In the genomic region with DNA sequence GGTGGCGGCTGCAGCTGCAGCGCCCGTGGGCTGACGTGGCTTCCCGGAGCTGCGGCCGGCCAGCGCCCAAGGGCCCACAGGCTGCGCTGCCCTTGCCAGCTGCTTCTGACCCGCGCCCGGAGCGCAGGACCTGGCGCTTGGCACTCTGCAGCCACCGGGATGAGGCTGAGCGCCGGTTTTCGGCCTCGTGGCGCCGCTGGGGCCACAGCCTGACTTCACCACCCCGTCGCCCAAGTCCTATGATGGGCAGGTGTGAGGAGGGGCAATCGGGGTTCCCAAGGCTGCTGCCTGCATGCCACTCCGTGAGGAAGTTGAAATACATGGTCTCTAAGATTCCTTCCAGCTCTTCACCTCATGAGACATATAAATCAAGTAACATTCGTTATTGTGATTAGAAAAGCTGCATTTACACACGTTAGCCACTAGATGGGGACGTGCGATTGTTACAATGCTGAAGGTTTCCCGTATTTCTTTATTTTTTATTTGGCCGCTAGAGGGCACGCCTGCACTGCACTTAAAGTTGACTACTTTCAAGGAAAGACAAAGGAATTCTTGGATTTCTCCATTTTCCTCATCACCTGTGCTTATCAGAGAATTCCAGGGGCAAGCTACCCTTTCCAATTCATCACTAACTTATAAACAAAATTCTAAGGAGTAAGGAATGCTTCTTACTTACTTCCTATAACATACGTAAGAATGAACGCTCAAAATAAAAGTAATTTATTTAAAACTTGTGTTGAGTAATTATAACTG, we compare ENCODE assay signal across 8 cellular contexts. TPM values are rescaled to one million over a fixed set of nuclear protein-coding genes. Genes with fewer than 3 reads are reported as not detected.
DNase-seq lines count a peak whose midpoint lies in the region; TF ChIP-seq lines count a peak whose summit lies in the region.
"Not testable (repeated sequence)": the region's sequence is repeated elsewhere in the genome, so short reads cannot be mapped to it uniquely, and the experiment has no call there.

No MANE protein-coding gene starts in this region.

- H3K36me3 ChIP-seq in parathyroid adenoma (ENCODE audit: control insufficient read depth, insufficient read depth, low read length) = not testable (repeated sequence)

- not testable (repeated sequence) for H3K9ac ChIP-seq in parathyroid adenoma

- H3K79me2 ChIP-seq in parathyroid adenoma = not testable (repeated sequence)

- H3K36me3 Mint-ChIP-seq in type B pancreatic cell = not testable (repeated sequence)

- H3K4me2 ChIP-seq in parathyroid adenoma (ENCODE audit: low read length) = peak overlapping the region; percentile 91

- peak overlapping the region; percentile 87 for H2AFZ ChIP-seq in parathyroid adenoma

- TF ChIP-seq CTCF in choroid plexus epithelial cell (conservative IDR thresholded peaks at IDR 0.05; ENCODE audit: low read depth, low read length) = peak; percentile 68
- peak; percentile 92 for TF ChIP-seq CTCF in parathyroid adenoma (IDR thresholded peaks at IDR 0.05)
- peak; percentile 91 for TF ChIP-seq CTCF in type B pancreatic cell (conservative IDR thresholded peaks at IDR 0.05)

- H3K27ac ChIP-seq in parathyroid adenoma = peak overlapping the region; percentile 72

- peaks cover 24% of the 10 kb centered on the region for H3K27me3 Mint-ChIP-seq in type B pancreatic cell

- not testable (repeated sequence) for H3K9me3 Mint-ChIP-seq in type B pancreatic cell

- H3K27me3 ChIP-seq in parathyroid adenoma (ENCODE audit: control insufficient read depth, insufficient read depth, low read length) = not testable (repeated sequence)

- DNase-seq in GM04504 (ENCODE audit: low read depth) (peak; percentile 14), HCEC 1CT (peak; percentile 39), LHCN-M2 (ENCODE audit: low read depth) (peak; percentile 49), choroid plexus epithelial cell (ENCODE audit: low read depth) (peak; percentile 67)
- DNase-seq in activated CD4-positive, alpha-beta T cell treated with anti-CD3 and anti-CD28 coated beads, Interleukin-2, amount 50 U/mL, for 24 hours (ENCODE audit: low read depth in 1 of 2, low spot score in 1 of 2) = peak; percentile 23 to 43
- DNase-seq in type B pancreatic cell (ENCODE audit: extremely low spot score, unreplicated experiment) = not testable (repeated sequence)

- not testable (repeated sequence) for H3K9me3 ChIP-seq in parathyroid adenoma (ENCODE audit: control insufficient read depth, low read length)

- H3K4me3 ChIP-seq in choroid plexus epithelial cell (ENCODE audit: low read depth, low read length) = peak overlapping the region; percentile 64
- H3K4me3 ChIP-seq in iPS-11a (ENCODE audit: low read depth, low read length) = peak overlapping the region; percentile 39
- peak overlapping the region; percentile 68 for H3K4me3 ChIP-seq in parathyroid adenoma (ENCODE audit: low read depth, low read length)

- H3K4me3 Mint-ChIP-seq in type B pancreatic cell = peak overlapping the region; percentile 91

- H3K27ac Mint-ChIP-seq in type B pancreatic cell = peak overlapping the region; percentile 83

- not testable (repeated sequence) for H3K4me1 ChIP-seq in parathyroid adenoma

- not testable (repeated sequence) for H3K4me1 Mint-ChIP-seq in type B pancreatic cell (ENCODE audit: unreplicated experiment)

RNA-seq across cellular contexts. Expression of a gene that starts 1.1 kb away (rescaled TPM):
- total RNA-seq in LHCN-M2 (2014; rRNA removed) (13.5 and 15.5 TPM in 2 replicates), type B pancreatic cell (ENCODE audit: low replicate concordance) (10.8 and 47.0 TPM in 2 replicates)
- 1.6 TPM for polyA plus RNA-seq in LHCN-M2 (2012)

RNA-seq across cellular contexts. Expression of a gene that starts 42.0 kb away (rescaled TPM):
- total RNA-seq in LHCN-M2 (2014; rRNA removed) (not detected in 2 replicates), type B pancreatic cell (ENCODE audit: low replicate concordance) (0.39 TPM in 1 of 2 replicates, not detected in the other)
- 0.09 TPM for polyA plus RNA-seq in LHCN-M2 (2012)
